Comparison of ENCODE assay signal across 10 cellular contexts in genomic region chr7:64877714-64878610, GRCh38. TPM values are rescaled to one million over a fixed set of nuclear protein-coding genes. Genes with fewer than 3 reads are reported as not detected.
A peak's percentile ranks its signal among the peaks of the same experiment; 100 is the strongest.
DNase-seq lines count a peak whose midpoint lies in the region; ATAC-seq, FAIRE-seq and TF ChIP-seq lines count a peak whose summit lies in the region.
"Had no signal": no experiment of that assay in that cellular context is flagged by ENCODE, and none has a peak within 500 bp of the region (broad histone marks: within the 10 kb centered on the region; RNA-seq: fewer than 3 reads in every experiment).

No MANE protein-coding gene starts in this region.

- no peak for TF ChIP-seq POLR2A in stomach (IDR thresholded peaks at IDR 0.05)

- no peak overlapping the region for H3K27ac Mint-ChIP-seq in activated T-cell treated with anti-CD3 and anti-CD28 coated beads, Interleukin-2, amount 50 U/mL, for 72 hours
- H3K27ac Mint-ChIP-seq in activated naive CD8-positive, alpha-beta T cell treated with anti-CD3 and anti-CD28 coated beads, Interleukin-2, amount 50 U/mL, for 24 hours = no peak overlapping the region
- H3K27ac Mint-ChIP-seq: dendritic cell treated with granulocyte-macrophage colony-stimulating factor and Interleukin-4, amounts not matched to agents 40 ng/mL and 50 ng/mL, for 4 days had no signal

- no peak overlapping the region for H3K9ac ChIP-seq in keratinocyte (ENCODE audit: control insufficient read depth, extremely low read depth, insufficient read depth, low read length)

- H3K4me2 ChIP-seq in keratinocyte (ENCODE audit: control insufficient read depth, extremely low read depth, insufficient read depth, low read depth, low read length) = peak overlapping the region; percentile 25

- TF ChIP-seq EP300 in stomach (IDR thresholded peaks at IDR 0.05) = no peak

- H3K4me3 ChIP-seq in keratinocyte (ENCODE audit: control insufficient read depth in 2 of 3, extremely low read depth in 1 of 3, insufficient read depth in 2 of 3, low read depth in 1 of 3, low read length in 3 of 3) = no peak overlapping the region
- peak overlapping the region; percentile 30 to 37 (median 32) for H3K4me3 ChIP-seq in stomach

- H3K27me3 Mint-ChIP-seq in activated T-cell treated with anti-CD3 and anti-CD28 coated beads, Interleukin-2, amount 50 U/mL, for 72 hours (ENCODE audit: low read depth) = peaks cover 41% of the 10 kb centered on the region
- peaks cover 38% of the 10 kb centered on the region for H3K27me3 Mint-ChIP-seq in activated naive CD8-positive, alpha-beta T cell treated with anti-CD3 and anti-CD28 coated beads, Interleukin-2, amount 50 U/mL, for 24 hours

- DNase-seq in activated T-cell treated with anti-CD3 and anti-CD28 coated beads, Interleukin-2, amount 50 U/mL, for 72 hours = no peak
- no peak for DNase-seq in activated T-cell treated with anti-CD3 and anti-CD28 coated beads, Interleukin-2, amount 50 U/mL, for 1 hour
- no peak for DNase-seq in activated naive CD8-positive, alpha-beta T cell treated with anti-CD3 and anti-CD28 coated beads, Interleukin-2, amount 50 U/mL, for 24 hours
- DNase-seq in keratinocyte (ENCODE audit: low read depth, low spot score) = no peak
- DNase-seq in stomach = peak; percentile 20
- no peak for DNase-seq in HEK293T (ENCODE audit: extremely low spot score)
- DNase-seq in midbrain (lab: John Stamatoyannopoulos, UW) = no peak
- DNase-seq: NCI-H226 had no signal

- no peaks in the 10 kb centered on the region for H3K9me1 ChIP-seq in keratinocyte (ENCODE audit: control insufficient read depth, extremely low read depth, insufficient read depth, low read length)

- peaks cover 2 to 6% of the 10 kb centered on the region in 2 donors for H3K9me3 Mint-ChIP-seq in activated T-cell treated with anti-CD3 and anti-CD28 coated beads, Interleukin-2, amount 50 U/mL, for 72 hours
- no peaks in the 10 kb centered on the region for H3K9me3 Mint-ChIP-seq in activated naive CD8-positive, alpha-beta T cell treated with anti-CD3 and anti-CD28 coated beads, Interleukin-2, amount 50 U/mL, for 24 hours

- CTCF ChIA-PET in HEK293T (lab: Yijun Ruan, JAX) = no interaction called here

- no peaks in the 10 kb centered on the region for H3K36me3 ChIP-seq in keratinocyte (ENCODE audit: control insufficient read depth in 2 of 2, extremely low read depth in 1 of 2, insufficient read depth in 2 of 2, low read length in 2 of 2)
- H3K36me3 ChIP-seq in stomach = no peaks in the 10 kb centered on the region

- H3K4me1 Mint-ChIP-seq in activated T-cell treated with anti-CD3 and anti-CD28 coated beads, Interleukin-2, amount 50 U/mL, for 72 hours (ENCODE audit: low read depth) = peaks cover 19% of the 10 kb centered on the region
- H3K4me1 Mint-ChIP-seq in activated naive CD8-positive, alpha-beta T cell treated with anti-CD3 and anti-CD28 coated beads, Interleukin-2, amount 50 U/mL, for 24 hours = peaks cover 10% of the 10 kb centered on the region

- dilution Hi-C loops in keratinocyte (cut with MboI; ENCODE audit: extremely low pct_ligation_motif_present, low sequenced_read_pairs) = no loop called here

- 73 to 80% (median 75%) methylated on average over 32 to 34 of the region's 34 CpGs for WGBS in stomach, 5 donors

- peaks cover 3 to 12% of the 10 kb centered on the region in 2 donors for H3K36me3 Mint-ChIP-seq in activated T-cell treated with anti-CD3 and anti-CD28 coated beads, Interleukin-2, amount 50 U/mL, for 72 hours (ENCODE audit: insufficient read depth in 2 of 2)
- H3K36me3 Mint-ChIP-seq in activated naive CD8-positive, alpha-beta T cell treated with anti-CD3 and anti-CD28 coated beads, Interleukin-2, amount 50 U/mL, for 24 hours (ENCODE audit: low read depth) = no peaks in the 10 kb centered on the region

- intact Hi-C loops in stomach (cut with DNase I; ENCODE audit: low total_unique reads) = no loop called here

- H3K27me3 ChIP-seq in keratinocyte (ENCODE audit: control insufficient read depth, extremely low read depth, insufficient read depth, low read length) = no peaks in the 10 kb centered on the region
- H3K27me3 ChIP-seq in stomach = peaks cover 0 to 20% (median 15%) of the 10 kb centered on the region in 3 donors

- no peaks in the 10 kb centered on the region for H4K20me1 ChIP-seq in keratinocyte (ENCODE audit: control insufficient read depth, extremely low read depth, insufficient read depth, low read length)

- H2AFZ ChIP-seq in keratinocyte (ENCODE audit: control insufficient read depth, low read length) = peak overlapping the region; percentile 33

- no peaks in the 10 kb centered on the region for H3K79me2 ChIP-seq in keratinocyte (ENCODE audit: control insufficient read depth, insufficient read depth, low read length)

- H3K9me3 ChIP-seq in keratinocyte (ENCODE audit: control insufficient read depth, low read depth, low read length) (peaks cover 10% of the 10 kb centered on the region), stomach (peaks cover 3 to 43% (median 19%) of the 10 kb centered on the region in 4 donors)

- no peak for FAIRE-seq in keratinocyte (lab: Jason Lieb, UNC)

- TF ChIP-seq CTCF in keratinocyte (optimal IDR thresholded peaks at IDR 0.05 in 1 of 3, IDR thresholded peaks at IDR 0.05 in 1 of 3, conservative IDR thresholded peaks at IDR 0.05 in 1 of 3; ENCODE audit: extremely low read depth in 1 of 3, insufficient read depth in 2 of 3, low read length in 3 of 3) (no peak), stomach (IDR thresholded peaks at IDR 0.05) (no peak)

- no peak overlapping the region for H3K27ac ChIP-seq in keratinocyte (ENCODE audit: control insufficient read depth, insufficient read depth, low read length)
- no peak overlapping the region for H3K27ac ChIP-seq in stomach

- peaks cover 2% of the 10 kb centered on the region for H3K4me1 ChIP-seq in keratinocyte (ENCODE audit: control insufficient read depth, extremely low read depth, insufficient read depth, low read length)
- peaks cover 0 to 22% (median 6%) of the 10 kb centered on the region in 4 donors for H3K4me1 ChIP-seq in stomach

- POLR2A ChIA-PET in HEK293T (lab: Yijun Ruan, JAX) = no interaction called here

- H3K4me3 Mint-ChIP-seq in activated T-cell treated with anti-CD3 and anti-CD28 coated beads, Interleukin-2, amount 50 U/mL, for 72 hours = peak overlapping the region; percentile 70 to 81
- H3K4me3 Mint-ChIP-seq in activated naive CD8-positive, alpha-beta T cell treated with anti-CD3 and anti-CD28 coated beads, Interleukin-2, amount 50 U/mL, for 24 hours = peak overlapping the region; percentile 18
- H3K4me3 Mint-ChIP-seq: dendritic cell treated with granulocyte-macrophage colony-stimulating factor and Interleukin-4, amounts not matched to agents 40 ng/mL and 50 ng/mL, for 4 days had no signal

- peak; percentile 6 to 49 for ATAC-seq in activated T-cell treated with anti-CD3 and anti-CD28 coated beads, Interleukin-2, amount 50 U/mL, for 72 hours (replicated peaks in 1 of 2)
- ATAC-seq in activated naive CD8-positive, alpha-beta T cell treated with anti-CD3 and anti-CD28 coated beads, Interleukin-2, amount 50 U/mL, for 24 hours = no peak
- no peak for ATAC-seq in HG03432 (IDR thresholded peaks at IDR 0.05; ENCODE audit: unreplicated experiment)

TF ChIP-seq in HEK293T, 16 proteins besides CTCF, POLR2A, EP300 and RAD21:
- no peak for TF ChIP-seq LEF1 (IDR thresholded peaks at IDR 0.05; ENCODE audit: borderline replicate concordance)
- TF ChIP-seq FOXM1 (IDR thresholded peaks at IDR 0.05; ENCODE audit: borderline replicate concordance) = no peak
- no peak for TF ChIP-seq ELF4 (IDR thresholded peaks at IDR 0.05)
- no peak for TF ChIP-seq SUZ12 (IDR thresholded peaks at IDR 0.05)
- no peak for TF ChIP-seq CTBP1 (IDR thresholded peaks at IDR 0.05; ENCODE audit: borderline replicate concordance)
- no peak for TF ChIP-seq NFRKB (IDR thresholded peaks at IDR 0.05)
- TF ChIP-seq SP1 (IDR thresholded peaks at IDR 0.05) = no peak
- no peak for TF ChIP-seq FOXA1 (IDR thresholded peaks at IDR 0.05)
- no peak for TF ChIP-seq TARDBP (IDR thresholded peaks at IDR 0.05)
- no peak for TF ChIP-seq BHLHE40 (IDR thresholded peaks at IDR 0.05; ENCODE audit: borderline replicate concordance)

RNA-seq across cellular contexts. Expression of gene ZNF273, which starts 25.1 kb away (rescaled TPM):
- total RNA-seq in activated T-cell treated with anti-CD3 and anti-CD28 coated beads, Interleukin-2, amount 50 U/mL, for 72 hours = 10 to 100 TPM; 15.0 to 19.2 TPM
- 3.1 to 4.7 TPM (median 4.3 TPM) in 3 replicates for polyA plus RNA-seq in keratinocyte
- polyA plus RNA-seq in keratinocyte (2011; ENCODE audit: low read depth) = 3.5 TPM
- polyA plus RNA-seq in keratinocyte (2011; cell fraction: cytosol; rRNA removed) = 1.5 and 2.9 TPM in 2 replicates
- polyA plus RNA-seq in keratinocyte (2011; cell fraction: nucleus; rRNA removed) = 8.3 and 8.8 TPM in 2 replicates
- 2.1 and 3.3 TPM in 2 replicates for polyA plus RNA-seq in keratinocyte (2012; ENCODE audit: low replicate concordance)
- polyA minus RNA-seq in keratinocyte = 1.6 to 3.8 TPM (median 2.0 TPM) in 3 replicates
- polyA minus RNA-seq in keratinocyte (2011; cell fraction: cytosol; rRNA and poly(A)+ RNA removed) = 2.5 TPM
- 3.6 and 6.8 TPM in 2 replicates for polyA minus RNA-seq in keratinocyte (2011; cell fraction: nucleus; rRNA and poly(A)+ RNA removed)
- total RNA-seq in stomach = 10 to 100 TPM in 3 of 5 donors, 1 to 10 TPM in 2; 5.3 to 24.3 (median 11.6) TPM
- 1 to 10 TPM; 1.3 to 7.7 (median 2.9) TPM for polyA plus RNA-seq in stomach

Comparison
In these comparisons a context has a peak if more than half of its experiments do, and no peak if none do; other contexts are left out.
1. ATAC-seq: peak in activated T-cell treated with anti-CD3 and anti-CD28 coated beads, Interleukin-2, amount 50 U/mL, for 72 hours (2 of 2); none in activated naive CD8-positive, alpha-beta T cell treated with anti-CD3 and anti-CD28 coated beads, Interleukin-2, amount 50 U/mL, for 24 hours (single experiment) and HG03432 (single experiment).
2. H3K4me3 ChIP-seq: peak in stomach (4 of 4); none in keratinocyte (0 of 3).